ENCODE assay signal across 36 cellular contexts in genomic region chr13:35743165-35743564, GRCh38.
"Had no signal": no experiment of that assay in that cellular context is flagged by ENCODE, and none has a peak within 500 bp of the region (broad histone marks: within the 10 kb centered on the region; RNA-seq: fewer than 3 reads in every experiment).

No MANE protein-coding gene starts in this region.

- DNase-seq: activated CD4-positive, alpha-beta memory T cell treated with anti-CD3 and anti-CD28 coated beads for 36 hours; activated CD4-positive, alpha-beta T cell treated with anti-CD3 and anti-CD28 coated beads for 36 hours; activated CD4-positive, alpha-beta T cell treated with anti-CD3 and anti-CD28 coated beads, Interleukin-2, amount 10 ng/mL, durations not matched to agents 24 days and 14 days; activated CD4-positive, CD25-positive, alpha-beta regulatory T cell; activated CD4-positive, CD25-positive, alpha-beta regulatory T cell treated with anti-CD3 and anti-CD28 coated beads, Interleukin-2, amount 50 U/mL, for 72 hours; activated CD8-positive, alpha-beta memory T cell treated with anti-CD3 and anti-CD28 coated beads, Interleukin-2, amount 10 ng/mL, durations not matched to agents 7 days and 5 days; activated CD8-positive, alpha-beta memory T cell treated with anti-CD3 and anti-CD28 coated beads, Interleukin-2, amount 50 U/mL, for 4 hours; activated CD8-positive, alpha-beta T cell treated with anti-CD3 and anti-CD28 coated beads, Interleukin-2, amount 10 ng/mL, durations not matched to agents 7 days and 5 days; activated effector memory CD4-positive, alpha-beta T cell treated with anti-CD3 and anti-CD28 coated beads, Interleukin-2, amount 50 U/mL, for 16 hours; activated naive CD4-positive, alpha-beta T cell treated with anti-CD3 and anti-CD28 coated beads for 36 hours; activated naive CD8-positive, alpha-beta T cell treated with anti-CD3 and anti-CD28 coated beads for 36 hours; activated naive CD8-positive, alpha-beta T cell treated with anti-CD3 and anti-CD28 coated beads, Interleukin-2, amount 50 U/mL, for 24 hours; activated T-cell treated with anti-CD3 and anti-CD28 coated beads, Interleukin-2, amount 50 U/mL, for 1 hour; activated T-cell treated with anti-CD3 and anti-CD28 coated beads, Interleukin-2, amount 50 U/mL, for 48 hours; adrenal gland; amygdala; aorta; body of pancreas; caudate nucleus; cortex of kidney; dermis blood vessel endothelial cell; effector CD4-positive, alpha-beta T cell; effector memory CD8-positive, alpha-beta T cell; esophagus squamous epithelium; foreskin melanocyte; head of caudate nucleus; T-helper 17 cell; T1000 had no signal

- H3K27me3 ChIP-seq: adrenal gland, body of pancreas, esophagus squamous epithelium had no signal

- H3K4me1 Mint-ChIP-seq: activated CD4-positive, alpha-beta T cell treated with anti-CD3 and anti-CD28 coated beads for 36 hours; activated CD4-positive, alpha-beta T cell treated with anti-CD3 and anti-CD28 coated beads, Interleukin-2, amount 10 ng/mL, durations not matched to agents 24 days and 14 days; activated CD8-positive, alpha-beta memory T cell treated with anti-CD3 and anti-CD28 coated beads, Interleukin-2, amount 10 ng/mL, durations not matched to agents 7 days and 5 days; activated naive CD4-positive, alpha-beta T cell treated with anti-CD3 and anti-CD28 coated beads, Interleukin-2, amount 50 U/mL, for 24 hours; activated naive CD8-positive, alpha-beta T cell treated with anti-CD3 and anti-CD28 coated beads for 36 hours; activated naive CD8-positive, alpha-beta T cell treated with anti-CD3 and anti-CD28 coated beads, Interleukin-2, amount 50 U/mL, for 24 hours; T-helper 17 cell had no signal

- H3K4me1 ChIP-seq: adrenal gland, body of pancreas, esophagus squamous epithelium had no signal

- H3K36me3 Mint-ChIP-seq: activated CD4-positive, alpha-beta memory T cell treated with anti-CD3 and anti-CD28 coated beads for 36 hours; activated CD8-positive, alpha-beta memory T cell treated with anti-CD3 and anti-CD28 coated beads, Interleukin-2, amount 10 ng/mL, durations not matched to agents 7 days and 5 days; activated naive CD4-positive, alpha-beta T cell treated with anti-CD3 and anti-CD28 coated beads, Interleukin-2, amount 50 U/mL, for 24 hours; activated naive CD8-positive, alpha-beta T cell treated with anti-CD3 and anti-CD28 coated beads for 36 hours had no signal

- H3K27ac ChIP-seq: adrenal gland, body of pancreas, epithelial cell of prostate, esophagus squamous epithelium had no signal

- H3K4me3 ChIP-seq: adrenal gland, body of pancreas, esophagus squamous epithelium had no signal

- H3K36me3 ChIP-seq: adrenal gland, esophagus squamous epithelium had no signal

- H3K4me3 Mint-ChIP-seq: activated CD4-positive, alpha-beta memory T cell treated with anti-CD3 and anti-CD28 coated beads for 36 hours; activated CD4-positive, alpha-beta T cell treated with anti-CD3 and anti-CD28 coated beads for 36 hours; activated CD4-positive, alpha-beta T cell treated with anti-CD3 and anti-CD28 coated beads, Interleukin-2, amount 10 ng/mL, durations not matched to agents 24 days and 14 days; activated CD8-positive, alpha-beta memory T cell treated with anti-CD3 and anti-CD28 coated beads, Interleukin-2, amount 10 ng/mL, durations not matched to agents 7 days and 5 days; activated CD8-positive, alpha-beta T cell treated with anti-CD3 and anti-CD28 coated beads, Interleukin-2, amount 10 ng/mL, durations not matched to agents 7 days and 5 days; activated naive CD4-positive, alpha-beta T cell treated with anti-CD3 and anti-CD28 coated beads for 36 hours; activated naive CD4-positive, alpha-beta T cell treated with anti-CD3 and anti-CD28 coated beads, Interleukin-2, amount 50 U/mL, for 24 hours; activated naive CD8-positive, alpha-beta T cell treated with anti-CD3 and anti-CD28 coated beads for 36 hours; activated naive CD8-positive, alpha-beta T cell treated with anti-CD3 and anti-CD28 coated beads, Interleukin-2, amount 50 U/mL, for 24 hours; activated T-helper 1 cell treated with anti-CD3 and anti-CD28 coated beads, Interleukin-12 subunit alpha, Interleukin-12 subunit beta, Interleukin-2, Interleukin-4 antibody, amounts not matched to agents 30 ng/mL and 10 ng/mL and 1 ng/mL, durations not matched to agents 14 hours and 24 hours and 36 hours; effector memory CD8-positive, alpha-beta T cell; T-helper 17 cell; T-helper 2 cell treated with Interferon-gamma antibody and Interleukin-4, amounts not matched to agents 5 μg/mL and 100 μg/mL, for 36 hours had no signal

- H3K9me3 ChIP-seq: adrenal gland, body of pancreas, esophagus squamous epithelium had no signal

- ATAC-seq: activated CD4-positive, alpha-beta T cell treated with anti-CD3 and anti-CD28 coated beads for 36 hours; activated CD8-positive, alpha-beta memory T cell treated with anti-CD3 and anti-CD28 coated beads, Interleukin-2, amount 10 ng/mL, durations not matched to agents 7 days and 5 days; activated CD8-positive, alpha-beta T cell treated with anti-CD3 and anti-CD28 coated beads, Interleukin-2, amount 10 ng/mL, durations not matched to agents 7 days and 5 days; activated naive CD8-positive, alpha-beta T cell treated with anti-CD3 and anti-CD28 coated beads, Interleukin-2, amount 50 U/mL, for 24 hours; body of pancreas; effector memory CD8-positive, alpha-beta T cell; T-helper 17 cell had no signal

- H3K27me3 Mint-ChIP-seq: activated CD4-positive, alpha-beta memory T cell treated with anti-CD3 and anti-CD28 coated beads for 36 hours; activated CD4-positive, alpha-beta T cell treated with anti-CD3 and anti-CD28 coated beads, Interleukin-2, amount 10 ng/mL, durations not matched to agents 24 days and 14 days; activated CD8-positive, alpha-beta memory T cell treated with anti-CD3 and anti-CD28 coated beads, Interleukin-2, amount 10 ng/mL, durations not matched to agents 7 days and 5 days; activated naive CD8-positive, alpha-beta T cell treated with anti-CD3 and anti-CD28 coated beads, Interleukin-2, amount 50 U/mL, for 24 hours; effector memory CD8-positive, alpha-beta T cell; T-helper 17 cell had no signal

- H3K9me3 Mint-ChIP-seq: activated naive CD8-positive, alpha-beta T cell treated with anti-CD3 and anti-CD28 coated beads for 36 hours had no signal

- FAIRE-seq: colon, endometrium, endothelial cell of umbilical vein had no signal

- H3K27ac Mint-ChIP-seq: activated CD4-positive, alpha-beta memory T cell treated with anti-CD3 and anti-CD28 coated beads for 36 hours; activated CD4-positive, alpha-beta T cell treated with anti-CD3 and anti-CD28 coated beads for 36 hours; activated CD4-positive, alpha-beta T cell treated with anti-CD3 and anti-CD28 coated beads, Interleukin-2, amount 10 ng/mL, durations not matched to agents 24 days and 14 days; activated CD8-positive, alpha-beta memory T cell treated with anti-CD3 and anti-CD28 coated beads, Interleukin-2, amount 10 ng/mL, durations not matched to agents 7 days and 5 days; activated CD8-positive, alpha-beta T cell treated with anti-CD3 and anti-CD28 coated beads, Interleukin-2, amount 10 ng/mL, durations not matched to agents 7 days and 5 days; activated naive CD4-positive, alpha-beta T cell treated with anti-CD3 and anti-CD28 coated beads for 36 hours; activated naive CD4-positive, alpha-beta T cell treated with anti-CD3 and anti-CD28 coated beads, Interleukin-2, amount 50 U/mL, for 24 hours; activated naive CD8-positive, alpha-beta T cell treated with anti-CD3 and anti-CD28 coated beads for 36 hours; activated naive CD8-positive, alpha-beta T cell treated with anti-CD3 and anti-CD28 coated beads, Interleukin-2, amount 50 U/mL, for 24 hours; activated T-helper 1 cell treated with anti-CD3 and anti-CD28 coated beads, Interleukin-12 subunit alpha, Interleukin-12 subunit beta, Interleukin-2, Interleukin-4 antibody, amounts not matched to agents 30 ng/mL and 10 ng/mL and 1 ng/mL, durations not matched to agents 14 hours and 24 hours and 36 hours; activated T-helper 2 cell treated with anti-CD3 and anti-CD28 coated beads, Interferon-gamma antibody, Interleukin-2, Interleukin-4, amounts not matched to agents 10 μg/mL and 5 μg/mL and 100 μg/mL, durations not matched to agents 14 hours and 24 hours and 36 hours; effector memory CD8-positive, alpha-beta T cell; T-helper 17 cell; T-helper 2 cell treated with Interferon-gamma antibody and Interleukin-4, amounts not matched to agents 5 μg/mL and 100 μg/mL, for 36 hours had no signal
